In genomic region chr2:186486651-186487647, GRCh38 we compare ENCODE assay signal across 1 cellular context.
TF ChIP-seq lines count a peak whose summit lies in the region.

No MANE protein-coding gene starts in this region.

TF ChIP-seq in HepG2, 621 proteins besides CTCF, POLR2A, EP300 and RAD21 (continued from another document and continues in another):
- TF ChIP-seq AFF4 (CRISPR knock-in tag; IDR thresholded peaks at IDR 0.05) (no peak), KLF16 (CRISPR knock-in tag; IDR thresholded peaks at IDR 0.05) (peak in 1 of 2 experiments; percentile 22; a peak in 1 of 4 replicates), NCOR1 (IDR thresholded peaks at IDR 0.05; ENCODE audit: borderline replicate concordance, low read length) (0 out of 2 replicates have a peak, but pooled peaks have one; percentile 5), SMARCC2 (IDR thresholded peaks at IDR 0.05) (no peak), CSRNP1 (CRISPR knock-in tag; IDR thresholded peaks at IDR 0.05) (0 out of 2 replicates have a peak, but pooled peaks have one; percentile 16), CREB1 (IDR thresholded peaks at IDR 0.05) (peak; percentile 65), CREB1 (CRISPR knock-in tag; IDR thresholded peaks at IDR 0.05) (no peak; the same call in 1 of the 2 replicates), ZNF350 (CRISPR knock-in tag; IDR thresholded peaks at IDR 0.05; ENCODE audit: borderline replicate concordance, low read depth) (0 out of 2 replicates have a peak, but pooled peaks have one; percentile 21), HNRNPL (IDR thresholded peaks at IDR 0.05; ENCODE audit: low read depth, low read length) (no peak), ZNF576 (CRISPR knock-in tag; IDR thresholded peaks at IDR 0.05) (0 out of 2 replicates have a peak, but pooled peaks have one; percentile 29), FOXO4 (CRISPR knock-in tag; conservative IDR thresholded peaks at IDR 0.05) (0 out of 2 replicates have a peak, but pooled peaks have one; percentile 11), ZNF343 (CRISPR knock-in tag; IDR thresholded peaks at IDR 0.05) (0 out of 2 replicates have a peak, but pooled peaks have one; percentile 5), AGO2 (optimal IDR thresholded peaks at IDR 0.05; ENCODE audit: low read depth, low read length) (peak; percentile 11), ZNF414 (CRISPR knock-in tag; IDR thresholded peaks at IDR 0.05) (0 out of 2 replicates have a peak, but pooled peaks have one; percentile 44), GLI4 (CRISPR knock-in tag; IDR thresholded peaks at IDR 0.05; ENCODE audit: borderline replicate concordance) (0 out of 2 replicates have a peak, but pooled peaks have one; percentile 10), NFIB (CRISPR knock-in tag; IDR thresholded peaks at IDR 0.05; ENCODE audit: borderline replicate concordance) (no peak), ZBTB25 (CRISPR knock-in tag; IDR thresholded peaks at IDR 0.05) (0 out of 2 replicates have a peak, but pooled peaks have one; percentile 31), ZFAT (CRISPR knock-in tag; conservative IDR thresholded peaks at IDR 0.05) (peak; percentile 45; the same call in 1 of the 2 replicates), BRF2 (CRISPR knock-in tag; IDR thresholded peaks at IDR 0.05) (0 out of 2 replicates have a peak, but pooled peaks have one; percentile 21), NR2F1 (CRISPR knock-in tag; IDR thresholded peaks at IDR 0.05) (0 out of 4 replicates have a peak, but pooled peaks of 1 of the 2 experiments have one; percentile 1), FOXC1 (CRISPR knock-in tag; IDR thresholded peaks at IDR 0.05; ENCODE audit: borderline replicate concordance) (0 out of 2 replicates have a peak, but pooled peaks have one; percentile 5), ZNF276 (CRISPR knock-in tag; IDR thresholded peaks at IDR 0.05; ENCODE audit: low read depth) (no peak), YEATS4 (CRISPR knock-in tag; IDR thresholded peaks at IDR 0.05; ENCODE audit: borderline replicate concordance) (no peak), ZNF615 (CRISPR knock-in tag; IDR thresholded peaks at IDR 0.05; ENCODE audit: borderline replicate concordance) (peak; percentile 52; the same call in 1 of the 2 replicates), ZNF136 (CRISPR knock-in tag; IDR thresholded peaks at IDR 0.05; ENCODE audit: low read depth) (peak; percentile 13; the same call in 1 of the 2 replicates), ZBED4 (CRISPR knock-in tag; IDR thresholded peaks at IDR 0.05; ENCODE audit: borderline replicate concordance) (0 out of 2 replicates have a peak, but pooled peaks have one; percentile 24), ZNF709 (CRISPR knock-in tag; IDR thresholded peaks at IDR 0.05) (no peak; the same call in 1 of the 2 replicates), KLF11 (CRISPR knock-in tag; IDR thresholded peaks at IDR 0.05) (0 out of 2 replicates have a peak, but pooled peaks have one; percentile 52), FOXA3 (CRISPR knock-in tag; IDR thresholded peaks at IDR 0.05) (0 out of 2 replicates have a peak, but pooled peaks have one; percentile 3), ATF5 (CRISPR knock-in tag; IDR thresholded peaks at IDR 0.05; ENCODE audit: low read depth) (0 out of 2 replicates have a peak, but pooled peaks have one; percentile 11), NR1H2 (CRISPR knock-in tag; IDR thresholded peaks at IDR 0.05; ENCODE audit: borderline replicate concordance, low read depth) (0 out of 2 replicates have a peak, but pooled peaks have one; percentile 13), TOPORS (CRISPR knock-in tag; IDR thresholded peaks at IDR 0.05) (peak; percentile 17; the same call in 1 of the 2 replicates), ZNF768 (CRISPR knock-in tag; IDR thresholded peaks at IDR 0.05) (no peak), ZNF331 (CRISPR knock-in tag; IDR thresholded peaks at IDR 0.05) (peak; percentile 2; the same call in 1 of the 2 replicates), CENPBD1 (CRISPR knock-in tag; IDR thresholded peaks at IDR 0.05; ENCODE audit: borderline replicate concordance, low read depth) (0 out of 2 replicates have a peak, but pooled peaks have one; percentile 57), ZNF547 (CRISPR knock-in tag; IDR thresholded peaks at IDR 0.05) (0 out of 2 replicates have a peak, but pooled peaks have one; percentile 30), ZNF816 (CRISPR knock-in tag; IDR thresholded peaks at IDR 0.05; ENCODE audit: borderline replicate concordance) (peak; percentile 4; the same call in 1 of the 2 replicates), ZFP82 (CRISPR knock-in tag; IDR thresholded peaks at IDR 0.05; ENCODE audit: borderline replicate concordance) (no peak), TEAD3 (CRISPR knock-in tag; optimal IDR thresholded peaks at IDR 0.05; ENCODE audit: borderline replicate concordance) (peak; percentile 19), SNAPC2 (CRISPR knock-in tag; IDR thresholded peaks at IDR 0.05) (no peak), SMAD1 (CRISPR knock-in tag; IDR thresholded peaks at IDR 0.05; ENCODE audit: borderline replicate concordance, low read depth) (no peak)
